In the genomic region with DNA sequence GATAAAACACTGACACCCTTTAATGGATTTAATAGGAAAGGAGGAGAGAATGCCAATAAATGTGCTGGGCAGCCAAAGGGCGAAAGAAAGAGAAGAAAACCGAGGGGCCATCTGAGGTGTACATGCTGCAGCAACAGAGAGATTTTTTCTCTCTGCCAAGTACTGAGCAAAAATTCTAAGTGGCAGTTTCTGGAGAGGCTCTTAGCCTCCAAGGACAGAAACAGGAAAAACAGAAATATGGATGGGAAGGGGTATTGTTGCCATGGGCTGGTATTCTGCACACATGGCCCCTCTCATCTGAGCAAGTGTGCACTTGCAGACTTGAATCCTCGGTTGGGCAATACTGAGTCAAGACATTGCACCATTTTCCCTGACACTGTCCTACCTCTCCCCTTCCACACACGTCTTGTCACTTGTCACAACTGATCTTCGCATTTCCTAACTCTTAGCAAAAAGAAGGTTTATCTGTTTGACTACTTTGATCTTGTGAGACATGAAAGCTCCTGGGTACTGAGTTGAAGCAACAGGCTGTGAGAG, we compare ENCODE assay signal across 15 cellular contexts.
A peak's percentile ranks its signal among the peaks of the same experiment; 100 is the strongest.
DNase-seq lines count a peak whose midpoint lies in the region; ATAC-seq and TF ChIP-seq lines count a peak whose summit lies in the region.
"Had no signal": no experiment of that assay in that cellular context is flagged by ENCODE, and none has a peak within 500 bp of the region (broad histone marks: within the 10 kb centered on the region; RNA-seq: fewer than 3 reads in every experiment).

No MANE protein-coding gene starts in this region.

- H3K36me3 Mint-ChIP-seq in neural progenitor cell (peaks cover 16% of the 10 kb centered on the region), T-helper 17 cell (ENCODE audit: low read depth) (no peaks in the 10 kb centered on the region)
- H3K36me3 Mint-ChIP-seq in activated naive CD8-positive, alpha-beta T cell treated with anti-CD3 and anti-CD28 coated beads, Interleukin-2, amount 50 U/mL, for 24 hours (ENCODE audit: low read depth) = no peaks in the 10 kb centered on the region
- no peaks in the 10 kb centered on the region for H3K36me3 Mint-ChIP-seq in stimulated activated effector memory CD8-positive, alpha-beta T cell treated with anti-CD3 and anti-CD28 coated beads, Interleukin-12 subunit alpha, Interleukin-12 subunit beta, amount 100 ng/mL, for 72 hours

- intact Hi-C loops in PC-3 (cut with micrococcal nuclease) = loop anchor here (2.0 kb wide), 1 partner anchor 25 kb away; no protein-coding TSS in a partner anchor

- CTCF ChIA-PET in PC-3 (lab: Charles Lee) = no interaction called here

- H3K27me3 Mint-ChIP-seq in neural progenitor cell (ENCODE audit: insufficient read depth, low read depth) (peaks cover 2% of the 10 kb centered on the region), T-helper 17 cell (peaks cover 37% of the 10 kb centered on the region)
- H3K27me3 Mint-ChIP-seq in activated naive CD8-positive, alpha-beta T cell treated with anti-CD3 and anti-CD28 coated beads, Interleukin-2, amount 50 U/mL, for 24 hours = no peaks in the 10 kb centered on the region
- H3K27me3 Mint-ChIP-seq: B cell; dendritic cell treated with granulocyte-macrophage colony-stimulating factor and Interleukin-4, amounts not matched to agents 40 ng/mL and 50 ng/mL, for 4 days had no signal

- ATAC-seq in PC-3 = no peak
- ATAC-seq in esophagus mucosa = peak; percentile 81
- ATAC-seq in activated naive CD8-positive, alpha-beta T cell treated with anti-CD3 and anti-CD28 coated beads, Interleukin-2, amount 50 U/mL, for 24 hours = no peak
- ATAC-seq in T-helper 17 cell = no peak
- ATAC-seq in stimulated activated effector memory CD8-positive, alpha-beta T cell treated with anti-CD3 and anti-CD28 coated beads, Interleukin-12 subunit alpha, Interleukin-12 subunit beta, amount 100 ng/mL, for 72 hours = no peak

- H3K9me2 ChIP-seq in PC-3 (replicated peaks; ENCODE audit: low read length) = no peaks in the 10 kb centered on the region

- DNase-seq in AML-193 (lab: John Stamatoyannopoulos, UW) (peak; percentile 4 to 33), PC-3 (no peak), neural progenitor cell (ENCODE audit: low spot score) (no peak), NCI-H1092 treated with DMSO at 0.1 percent for 48 hours (lab: John Stamatoyannopoulos, UW) (no peak), T-helper 17 cell (no peak)
- DNase-seq in activated naive CD8-positive, alpha-beta T cell treated with anti-CD3 and anti-CD28 coated beads, Interleukin-2, amount 50 U/mL, for 24 hours = no peak
- DNase-seq in stimulated activated effector memory CD8-positive, alpha-beta T cell treated with anti-CD3 and anti-CD28 coated beads, Interleukin-12 subunit alpha, Interleukin-12 subunit beta, amount 100 ng/mL, for 72 hours (ENCODE audit: low spot score in 2 of 2) = no peak
- DNase-seq: activated naive CD4-positive, alpha-beta T cell treated with Interleukin-2 at 50 U/mL for 16 hours; GDM1; glutamatergic neuron; MM.1S; NCI-H526 had no signal

- H2AFZ ChIP-seq in PC-3 (ENCODE audit: low read length) (no peak overlapping the region), neural progenitor cell (replicated peaks) (no peak overlapping the region)

- no TSS peak for BruUV-seq in PC-3 (replicated peaks; lab: Mats Ljungman, UMichigan)

- H3K4me1 Mint-ChIP-seq in neural progenitor cell = peaks cover 20% of the 10 kb centered on the region
- H3K4me1 Mint-ChIP-seq in activated naive CD8-positive, alpha-beta T cell treated with anti-CD3 and anti-CD28 coated beads, Interleukin-2, amount 50 U/mL, for 24 hours = no peaks in the 10 kb centered on the region
- no peaks in the 10 kb centered on the region for H3K4me1 Mint-ChIP-seq in T-helper 17 cell
- no peaks in the 10 kb centered on the region for H3K4me1 Mint-ChIP-seq in stimulated activated effector memory CD8-positive, alpha-beta T cell treated with anti-CD3 and anti-CD28 coated beads, Interleukin-12 subunit alpha, Interleukin-12 subunit beta, amount 100 ng/mL, for 72 hours
- H3K4me1 Mint-ChIP-seq: B cell had no signal

- H3K27ac Mint-ChIP-seq in neural progenitor cell = peak overlapping the region; percentile 39
- no peak overlapping the region for H3K27ac Mint-ChIP-seq in activated naive CD8-positive, alpha-beta T cell treated with anti-CD3 and anti-CD28 coated beads, Interleukin-2, amount 50 U/mL, for 24 hours
- H3K27ac Mint-ChIP-seq in T-helper 17 cell = no peak overlapping the region
- H3K27ac Mint-ChIP-seq in stimulated activated effector memory CD8-positive, alpha-beta T cell treated with anti-CD3 and anti-CD28 coated beads, Interleukin-12 subunit alpha, Interleukin-12 subunit beta, amount 100 ng/mL, for 72 hours = no peak overlapping the region
- H3K27ac Mint-ChIP-seq: B cell; dendritic cell treated with granulocyte-macrophage colony-stimulating factor and Interleukin-4, amounts not matched to agents 40 ng/mL and 50 ng/mL, for 4 days had no signal

- no peak overlapping the region for H3K4me3 Mint-ChIP-seq in neural progenitor cell
- no peak overlapping the region for H3K4me3 Mint-ChIP-seq in activated naive CD8-positive, alpha-beta T cell treated with anti-CD3 and anti-CD28 coated beads, Interleukin-2, amount 50 U/mL, for 24 hours
- no peak overlapping the region for H3K4me3 Mint-ChIP-seq in T-helper 17 cell
- no peak overlapping the region for H3K4me3 Mint-ChIP-seq in stimulated activated effector memory CD8-positive, alpha-beta T cell treated with anti-CD3 and anti-CD28 coated beads, Interleukin-12 subunit alpha, Interleukin-12 subunit beta, amount 100 ng/mL, for 72 hours
- H3K4me3 Mint-ChIP-seq: B cell; dendritic cell treated with granulocyte-macrophage colony-stimulating factor and Interleukin-4, amounts not matched to agents 40 ng/mL and 50 ng/mL, for 4 days had no signal

- H3K79me2 ChIP-seq in PC-3 (ENCODE audit: low read length) (no peaks in the 10 kb centered on the region), neural progenitor cell (ENCODE audit: low read depth) (no peaks in the 10 kb centered on the region)

- peaks cover 2% of the 10 kb centered on the region for H3K9me3 Mint-ChIP-seq in neural progenitor cell
- H3K9me3 Mint-ChIP-seq in activated naive CD8-positive, alpha-beta T cell treated with anti-CD3 and anti-CD28 coated beads, Interleukin-2, amount 50 U/mL, for 24 hours = no peaks in the 10 kb centered on the region
- no peaks in the 10 kb centered on the region for H3K9me3 Mint-ChIP-seq in stimulated activated effector memory CD8-positive, alpha-beta T cell treated with anti-CD3 and anti-CD28 coated beads, Interleukin-12 subunit alpha, Interleukin-12 subunit beta, amount 100 ng/mL, for 72 hours
- H3K9me3 Mint-ChIP-seq: dendritic cell treated with granulocyte-macrophage colony-stimulating factor and Interleukin-4, amounts not matched to agents 40 ng/mL and 50 ng/mL, for 4 days had no signal

- H3K27me3 ChIP-seq in PC-3 (ENCODE audit: low read length) (no peaks in the 10 kb centered on the region), neural progenitor cell (no peaks in the 10 kb centered on the region)

- TF ChIP-seq CTCF in PC-3 (conservative IDR thresholded peaks at IDR 0.05; ENCODE audit: low read depth, low read length) (no peak), neural progenitor cell (IDR thresholded peaks at IDR 0.05) (no peak)

- no peak overlapping the region for H3K4me3 ChIP-seq in PC-3 (ENCODE audit: low read length)
- no peak overlapping the region for H3K4me3 ChIP-seq in neural progenitor cell

- peak overlapping the region; percentile 34; the same call in 1 of the 2 replicates for H3K4me2 ChIP-seq in PC-3 (ENCODE audit: low read length)
- no peak overlapping the region for H3K4me2 ChIP-seq in neural progenitor cell

- H3K4me1 ChIP-seq in PC-3 (ENCODE audit: insufficient read depth, low read length) (peaks cover 14% of the 10 kb centered on the region), neural progenitor cell (peaks cover 17% of the 10 kb centered on the region)

- H4K20me1 ChIP-seq in PC-3 (ENCODE audit: low read length) (no peaks in the 10 kb centered on the region), neural progenitor cell (ENCODE audit: low read depth) (no peaks in the 10 kb centered on the region)

- H3K9ac ChIP-seq in PC-3 (ENCODE audit: low read length) (peak overlapping the region; percentile 45), neural progenitor cell (no peak overlapping the region)

- H3K9me3 ChIP-seq in PC-3 (ENCODE audit: low read length) (no peaks in the 10 kb centered on the region), neural progenitor cell (ENCODE audit: low read depth) (no peaks in the 10 kb centered on the region), T-helper 17 cell (ENCODE audit: control insufficient read depth, low read length, poor library complexity, severe bottlenecking) (no peaks in the 10 kb centered on the region)

- peak overlapping the region; percentile 66 for H3K27ac ChIP-seq in PC-3 (ENCODE audit: low read length)
- H3K27ac ChIP-seq in neural progenitor cell = no peak overlapping the region

- POLR2A ChIA-PET in PC-3 (lab: Charles Lee; ENCODE audit: unreplicated experiment) = no interaction called here

- H3K36me3 ChIP-seq in PC-3 (ENCODE audit: low read depth, low read length) = no peaks in the 10 kb centered on the region
- H3K36me3 ChIP-seq in neural progenitor cell = no peaks in the 10 kb centered on the region

- H3F3A ChIP-seq in PC-3 (ENCODE audit: low read length, unreplicated experiment) = no peaks in the 10 kb centered on the region
- peaks cover 17% of the 10 kb centered on the region for H3F3A ChIP-seq in neural progenitor cell (ENCODE audit: low read depth)

Comparison
In these comparisons a context has a peak if more than half of its experiments do, and no peak if none do; other contexts are left out.
1. DNase-seq: peak in AML-193 (2 of 2); none in PC-3 (single experiment), neural progenitor cell (single experiment), activated naive CD8-positive, alpha-beta T cell treated with anti-CD3 and anti-CD28 coated beads, Interleukin-2, amount 50 U/mL, for 24 hours (single experiment), NCI-H1092 treated with DMSO at 0.1 percent for 48 hours (single experiment), T-helper 17 cell (0 of 3) and stimulated activated effector memory CD8-positive, alpha-beta T cell treated with anti-CD3 and anti-CD28 coated beads, Interleukin-12 subunit alpha, Interleukin-12 subunit beta, amount 100 ng/mL, for 72 hours (0 of 2).